Comparison of ENCODE assay signal across 20 cellular contexts in genomic region chr2:241199286-241199685, GRCh38. TPM values are rescaled to one million over a fixed set of nuclear protein-coding genes. Genes with fewer than 3 reads are reported as not detected.
A peak's percentile ranks its signal among the peaks of the same experiment; 100 is the strongest.
DNase-seq lines count a peak whose midpoint lies in the region; ATAC-seq, FAIRE-seq and TF ChIP-seq lines count a peak whose summit lies in the region.
"Had no signal": no experiment of that assay in that cellular context is flagged by ENCODE, and none has a peak within 500 bp of the region (broad histone marks: within the 10 kb centered on the region; RNA-seq: fewer than 3 reads in every experiment).

No MANE protein-coding gene starts in this region.

- peaks cover 21 to 73% of the 10 kb centered on the region in 2 experiments for H3K27me3 ChIP-seq in HepG2 (ENCODE audit: control insufficient read depth in 1 of 2, insufficient read depth in 2 of 2, low read length in 2 of 2)
- H3K27me3 ChIP-seq in right lobe of liver = no peaks in the 10 kb centered on the region
- H3K27me3 ChIP-seq in RWPE2 (ENCODE audit: insufficient read depth, poor library complexity, severe bottlenecking) = no peaks in the 10 kb centered on the region
- H3K27me3 ChIP-seq in prostate gland (replicated peaks; ENCODE audit: insufficient read depth) = no peaks in the 10 kb centered on the region
- H3K27me3 ChIP-seq: BLaER1 had no signal

- H3K9me3 ChIP-seq in HepG2 (ENCODE audit: low read length) = no peaks in the 10 kb centered on the region
- H3K9me3 ChIP-seq in right lobe of liver = no peaks in the 10 kb centered on the region
- H3K9me3 ChIP-seq in RWPE2 (ENCODE audit: severe bottlenecking) = no peaks in the 10 kb centered on the region
- no peaks in the 10 kb centered on the region for H3K9me3 ChIP-seq in prostate gland
- H3K9me3 ChIP-seq: BLaER1 had no signal

- TF ChIP-seq POLR2A in HepG2 (IDR thresholded peaks at IDR 0.05; ENCODE audit: insufficient read depth in 1 of 2, low read depth in 2 of 2, low read length in 2 of 2) (no peak), right lobe of liver (IDR thresholded peaks at IDR 0.05) (no peak), prostate gland (IDR thresholded peaks at IDR 0.05) (no peak), H54 (IDR thresholded peaks at IDR 0.05; ENCODE audit: low read depth, low read length) (no peak)

- FAIRE-seq in HepG2 (lab: Jason Lieb, UNC) (no peak), H54 (lab: Jason Lieb, UNC) (no peak)

- H3K9me3 Mint-ChIP-seq in naive thymus-derived CD8-positive, alpha-beta T cell = no peaks in the 10 kb centered on the region
- H3K9me3 Mint-ChIP-seq: CD4-positive, alpha-beta T cell; H9; HFFc6 had no signal

- 55% methylated on average over 11 of the region's 16 CpGs for WGBS in HepG2 (ENCODE audit: low lambda C conversion rate)
- WGBS in right lobe of liver (ENCODE audit: insufficient coverage, low coverage, low lambda C conversion rate, missing lambda C conversion rate) = 76% methylated on average over 3 of the region's 16 CpGs
- 83% methylated on average over 9 of the region's 16 CpGs for WGBS in prostate gland

- intact Hi-C loops in HepG2 (cut with micrococcal nuclease; ENCODE audit: unreplicated experiment) = no loop called here
- intact Hi-C loops in right lobe of liver (cut with DNase I) = no loop called here
- intact Hi-C loops in prostate gland (cut with DNase I) = no loop called here

- no peak overlapping the region for H3K27ac Mint-ChIP-seq in naive thymus-derived CD8-positive, alpha-beta T cell
- H3K27ac Mint-ChIP-seq: CD4-positive, alpha-beta T cell; H9; HFFc6 had no signal

- CTCF ChIA-PET in HepG2 (lab: Yijun Ruan, JAX; ENCODE audit: low intra/inter-chr PET ratio, low total read pairs) = no interaction called here

- H3K27ac ChIP-seq in HepG2 (ENCODE audit: extremely low read length, insufficient read depth, low read length) (no peak overlapping the region), right lobe of liver (no peak overlapping the region), RWPE2 (ENCODE audit: poor library complexity, severe bottlenecking) (no peak overlapping the region), prostate gland (peak overlapping the region in 1 of 2 donors; percentile 50)
- H3K27ac ChIP-seq: BLaER1, RWPE1 had no signal

- DNase-seq in HepG2 (ENCODE audit: low spot score) (no peak), right lobe of liver (no peak), RWPE2 (ENCODE audit: low spot score) (peak; percentile 57), iPS-NIHi11 (ENCODE audit: low spot score) (peak; percentile 31), NCI-H524 (lab: John Stamatoyannopoulos, UW) (no peak), prostate gland (ENCODE audit: low spot score) (no peak), H54 (ENCODE audit: insufficient read length, low spot score) (no peak)
- no peak for DNase-seq in naive thymus-derived CD8-positive, alpha-beta T cell
- DNase-seq: CD4-positive, alpha-beta T cell; DMS53; H9; HFFc6; KG1; MM.1S; NCI-H2029; NCI-H446 treated with DMSO at 0.1 percent for 48 hours; NCI-H526 treated with DMSO at 0.1 percent for 48 hours; SHP77 treated with DMSO at 0.1 percent for 48 hours had no signal

- no peak for TF ChIP-seq RAD21 in HepG2 (CRISPR knock-in tag; IDR thresholded peaks at IDR 0.05)

- POLR2A ChIA-PET in HepG2 (lab: Yijun Ruan, JAX) = no interaction called here
- POLR2A ChIA-PET in naive thymus-derived CD8-positive, alpha-beta T cell (lab: Charles Lee) = no interaction called here

- ATAC-seq in HepG2 (peak; percentile 4; the same call in 2 of the 3 replicates), right lobe of liver (no peak), RWPE2 (ENCODE audit: low read depth) (no peak)
- no peak for ATAC-seq in naive thymus-derived CD8-positive, alpha-beta T cell

- H3K4me3 ChIP-seq in HepG2 (replicated peaks in 1 of 3; ENCODE audit: insufficient read depth in 1 of 3, low read depth in 2 of 3, low read length in 3 of 3) (no peak overlapping the region), right lobe of liver (no peak overlapping the region), RWPE2 (ENCODE audit: severe bottlenecking) (no peak overlapping the region), prostate gland (no peak overlapping the region)
- H3K4me3 ChIP-seq: BLaER1 had no signal

- no peak overlapping the region for H3K4me3 Mint-ChIP-seq in naive thymus-derived CD8-positive, alpha-beta T cell
- H3K4me3 Mint-ChIP-seq: CD4-positive, alpha-beta T cell; H9; HFFc6 had no signal

- no peaks in the 10 kb centered on the region for H3K36me3 Mint-ChIP-seq in naive thymus-derived CD8-positive, alpha-beta T cell

- no peaks in the 10 kb centered on the region for H3K79me2 ChIP-seq in HepG2 (ENCODE audit: insufficient read depth, low read length)

- no peaks in the 10 kb centered on the region for H4K20me1 ChIP-seq in HepG2 (ENCODE audit: insufficient read depth, low read length)
- H4K20me1 ChIP-seq: BLaER1 had no signal

- H3K9ac ChIP-seq in HepG2 (ENCODE audit: insufficient read depth, low read depth, low read length) = no peak overlapping the region
- H3K9ac ChIP-seq: BLaER1 had no signal

- BruUV-seq in HepG2 (replicated peaks; lab: Mats Ljungman, UMichigan) = no TSS peak

- in situ Hi-C loops in HepG2 (cut with HindIII; ENCODE audit: extremely low pct_ligation_motif_present, low pct_unique_long_range_greater_than_20kb) = loop anchor here (5.0 kb wide), 1 partner anchor 357 kb away; no protein-coding TSS in a partner anchor

- TF ChIP-seq EP300 in HepG2 (IDR thresholded peaks at IDR 0.05; ENCODE audit: low read depth in 2 of 2, low read length in 2 of 2) (no peak), HepG2 (CRISPR knock-in tag; IDR thresholded peaks at IDR 0.05; ENCODE audit: borderline replicate concordance) (no peak)

- TF ChIP-seq CTCF in HepG2 (CRISPR knock-in tag; IDR thresholded peaks at IDR 0.05) (no peak), right lobe of liver (IDR thresholded peaks at IDR 0.05) (no peak), RWPE2 (IDR thresholded peaks at IDR 0.05; ENCODE audit: poor library complexity, severe bottlenecking) (no peak), prostate gland (IDR thresholded peaks at IDR 0.05) (no peak)

- no peak overlapping the region for H3K4me2 ChIP-seq in HepG2 (ENCODE audit: low read depth, low read length)
- H3K4me2 ChIP-seq: BLaER1 had no signal

- no peaks in the 10 kb centered on the region for H3K27me3 Mint-ChIP-seq in naive thymus-derived CD8-positive, alpha-beta T cell
- H3K27me3 Mint-ChIP-seq: CD4-positive, alpha-beta T cell had no signal

- H3K4me1 ChIP-seq in HepG2 (ENCODE audit: insufficient read depth, low read length) (peaks cover 27% of the 10 kb centered on the region), right lobe of liver (no peaks in the 10 kb centered on the region), RWPE2 (ENCODE audit: insufficient read depth, poor library complexity, severe bottlenecking) (no peaks in the 10 kb centered on the region), prostate gland (replicated peaks) (no peaks in the 10 kb centered on the region)

- H3K4me1 Mint-ChIP-seq in naive thymus-derived CD8-positive, alpha-beta T cell = no peaks in the 10 kb centered on the region

- no peak overlapping the region for H2AFZ ChIP-seq in HepG2 (ENCODE audit: low read length)

- H3K36me3 ChIP-seq in HepG2 (replicated peaks in 1 of 2; ENCODE audit: control insufficient read depth in 1 of 2, insufficient read depth in 2 of 2, low read length in 2 of 2) (no peaks in the 10 kb centered on the region), right lobe of liver (no peaks in the 10 kb centered on the region), RWPE2 (ENCODE audit: low read depth) (no peaks in the 10 kb centered on the region), prostate gland (no peaks in the 10 kb centered on the region)
- H3K36me3 ChIP-seq: BLaER1 had no signal

RNA-seq across cellular contexts. Expression of gene ANO7, which starts 10.8 kb away (rescaled TPM):
- 3.7 and 4.9 TPM in 2 replicates for total RNA-seq in HepG2 (2016; rRNA removed; fragmentation: Illumina TruSeq; extraction: Trizol)
- total RNA-seq in HepG2 (2016; cell fraction: cytosol; rRNA removed; fragmentation: Illumina TruSeq; extraction: Trizol; ENCODE audit: low read depth) = 1.7 and 1.9 TPM in 2 replicates
- 2.9 and 5.5 TPM in 2 replicates for total RNA-seq in HepG2 (2016; cell fraction: insoluble cytoplasmic fraction; rRNA removed; fragmentation: Illumina TruSeq; extraction: Trizol)
- total RNA-seq in HepG2 (2016; cell fraction: membrane; rRNA removed; fragmentation: Illumina TruSeq; extraction: Trizol) = 3.2 and 4.1 TPM in 2 replicates
- 4.7 and 5.1 TPM in 2 replicates for total RNA-seq in HepG2 (2016; cell fraction: nucleus; rRNA removed; fragmentation: Illumina TruSeq; extraction: Trizol)
- polyA plus RNA-seq in HepG2 (2011; rRNA removed) = 4.1 and 4.9 TPM in 2 replicates
- 2.9 and 3.9 TPM in 2 replicates for polyA plus RNA-seq in HepG2 (2011; cell fraction: cytosol; rRNA removed)
- 29.8 and 33.6 TPM in 2 replicates for polyA plus RNA-seq in HepG2 (2011; cell fraction: nucleus; rRNA removed)
- 8.8 and 10.8 TPM in 2 replicates for polyA plus RNA-seq in HepG2 (2012)
- 3.3 and 3.8 TPM in 2 replicates for polyA plus RNA-seq in HepG2 (2016; cell fraction: cytosol; fragmentation: Illumina TruSeq; extraction: Trizol; ENCODE audit: low read depth)
- polyA plus RNA-seq in HepG2 (2016; cell fraction: insoluble cytoplasmic fraction; fragmentation: Illumina TruSeq; extraction: Trizol; ENCODE audit: low read depth) = 7.5 and 11.5 TPM in 2 replicates
- 7.5 and 8.6 TPM in 2 replicates for polyA plus RNA-seq in HepG2 (2016; cell fraction: membrane; fragmentation: Illumina TruSeq; extraction: Trizol; ENCODE audit: low read depth)
- polyA plus RNA-seq in HepG2 (2016; cell fraction: nucleus; fragmentation: Illumina TruSeq; extraction: Trizol; ENCODE audit: insufficient read depth, low read depth) = 14.9 and 15.8 TPM in 2 replicates
- polyA minus RNA-seq in HepG2 (2011; rRNA and poly(A)+ RNA removed; ENCODE audit: low replicate concordance) = 1.1 and 16.7 TPM in 2 replicates
- polyA minus RNA-seq in HepG2 (2011; cell fraction: cytosol; rRNA and poly(A)+ RNA removed) = 5.1 and 8.4 TPM in 2 replicates
- 13.8 and 18.4 TPM in 2 replicates for polyA minus RNA-seq in HepG2 (2011; cell fraction: nucleus; rRNA and poly(A)+ RNA removed)
- 1 to 10 TPM in 3 of 6 experiments, under 1 TPM in 3; 0.61 to 2.4 (median 0.97) TPM for total RNA-seq in right lobe of liver
- under 1 TPM; 0.57 to 0.77 TPM for total RNA-seq in naive thymus-derived CD8-positive, alpha-beta T cell
- under 1 TPM in 1 of 3 donors, not detected in 2; 0.16 TPM for polyA plus RNA-seq in naive thymus-derived CD8-positive, alpha-beta T cell
- 100 to 1,000 TPM; 140 to 187 TPM for total RNA-seq in prostate gland

RNA-seq across cellular contexts. Expression of gene PPP1R7, which starts 49.0 kb away (rescaled TPM):
- total RNA-seq in HepG2 (2016; rRNA removed; fragmentation: Illumina TruSeq; extraction: Trizol) (67.9 and 77.2 TPM in 2 replicates), right lobe of liver (10 to 100 TPM; 27.8 to 35.7 (median 29.5) TPM), prostate gland (10 to 100 TPM; 50.0 to 91.3 TPM)
- 27.7 and 40.5 TPM in 2 replicates for total RNA-seq in HepG2 (2016; cell fraction: cytosol; rRNA removed; fragmentation: Illumina TruSeq; extraction: Trizol; ENCODE audit: low read depth)
- 78.8 and 81.3 TPM in 2 replicates for total RNA-seq in HepG2 (2016; cell fraction: insoluble cytoplasmic fraction; rRNA removed; fragmentation: Illumina TruSeq; extraction: Trizol)
- total RNA-seq in HepG2 (2016; cell fraction: membrane; rRNA removed; fragmentation: Illumina TruSeq; extraction: Trizol) = 33.9 and 34.7 TPM in 2 replicates
- 31.6 and 35.8 TPM in 2 replicates for total RNA-seq in HepG2 (2016; cell fraction: nucleus; rRNA removed; fragmentation: Illumina TruSeq; extraction: Trizol)
- polyA plus RNA-seq in HepG2 (2011; rRNA removed) = 27.4 and 33.3 TPM in 2 replicates
- polyA plus RNA-seq in HepG2 (2011; cell fraction: cytosol; rRNA removed) = 19.4 and 25.1 TPM in 2 replicates
- polyA plus RNA-seq in HepG2 (2011; cell fraction: nucleus; rRNA removed) = 14.7 and 16.8 TPM in 2 replicates
- polyA plus RNA-seq in HepG2 (2012) = 43.0 and 56.8 TPM in 2 replicates
- 29.9 and 37.7 TPM in 2 replicates for polyA plus RNA-seq in HepG2 (2016; cell fraction: cytosol; fragmentation: Illumina TruSeq; extraction: Trizol; ENCODE audit: low read depth)
- polyA plus RNA-seq in HepG2 (2016; cell fraction: insoluble cytoplasmic fraction; fragmentation: Illumina TruSeq; extraction: Trizol; ENCODE audit: low read depth) = 99.4 and 106 TPM in 2 replicates
- polyA plus RNA-seq in HepG2 (2016; cell fraction: membrane; fragmentation: Illumina TruSeq; extraction: Trizol; ENCODE audit: low read depth) = 34.4 and 34.7 TPM in 2 replicates
- 52.8 and 60.1 TPM in 2 replicates for polyA plus RNA-seq in HepG2 (2016; cell fraction: nucleus; fragmentation: Illumina TruSeq; extraction: Trizol; ENCODE audit: insufficient read depth, low read depth)
- 22.5 and 25.7 TPM in 2 replicates for polyA minus RNA-seq in HepG2 (2011; rRNA and poly(A)+ RNA removed; ENCODE audit: low replicate concordance)
- polyA minus RNA-seq in HepG2 (2011; cell fraction: cytosol; rRNA and poly(A)+ RNA removed) = 18.4 and 24.7 TPM in 2 replicates
- polyA minus RNA-seq in HepG2 (2011; cell fraction: nucleus; rRNA and poly(A)+ RNA removed) = 24.0 and 27.0 TPM in 2 replicates
- 10 to 100 TPM; 60.4 to 65.4 TPM for total RNA-seq in naive thymus-derived CD8-positive, alpha-beta T cell
- polyA plus RNA-seq in naive thymus-derived CD8-positive, alpha-beta T cell = 100 to 1,000 TPM; 109 to 115 (median 112) TPM

RNA-seq across cellular contexts. Expression of gene PASK, which starts 50.0 kb away (rescaled TPM):
- total RNA-seq in HepG2 (2016; rRNA removed; fragmentation: Illumina TruSeq; extraction: Trizol) (16.0 and 17.0 TPM in 2 replicates), right lobe of liver (1 to 10 TPM; 2.0 to 4.2 (median 3.4) TPM), prostate gland (100 to 1,000 TPM in 1 of 2 donors, 10 to 100 TPM in 1; 49.2 to 200 TPM)
- 18.0 and 28.0 TPM in 2 replicates for total RNA-seq in HepG2 (2016; cell fraction: cytosol; rRNA removed; fragmentation: Illumina TruSeq; extraction: Trizol; ENCODE audit: low read depth)
- total RNA-seq in HepG2 (2016; cell fraction: insoluble cytoplasmic fraction; rRNA removed; fragmentation: Illumina TruSeq; extraction: Trizol) = 14.4 and 17.9 TPM in 2 replicates
- total RNA-seq in HepG2 (2016; cell fraction: membrane; rRNA removed; fragmentation: Illumina TruSeq; extraction: Trizol) = 5.9 and 7.8 TPM in 2 replicates
- 22.6 and 27.5 TPM in 2 replicates for total RNA-seq in HepG2 (2016; cell fraction: nucleus; rRNA removed; fragmentation: Illumina TruSeq; extraction: Trizol)
- 6.9 and 7.1 TPM in 2 replicates for polyA plus RNA-seq in HepG2 (2011; rRNA removed)
- 2.1 and 4.1 TPM in 2 replicates for polyA plus RNA-seq in HepG2 (2011; cell fraction: cytosol; rRNA removed)
- 36.3 and 40.3 TPM in 2 replicates for polyA plus RNA-seq in HepG2 (2011; cell fraction: nucleus; rRNA removed)
- 6.8 and 9.6 TPM in 2 replicates for polyA plus RNA-seq in HepG2 (2012)
- polyA plus RNA-seq in HepG2 (2016; cell fraction: cytosol; fragmentation: Illumina TruSeq; extraction: Trizol; ENCODE audit: low read depth) = 0.79 and 1.0 TPM in 2 replicates
- 9.2 and 11.1 TPM in 2 replicates for polyA plus RNA-seq in HepG2 (2016; cell fraction: insoluble cytoplasmic fraction; fragmentation: Illumina TruSeq; extraction: Trizol; ENCODE audit: low read depth)
- polyA plus RNA-seq in HepG2 (2016; cell fraction: membrane; fragmentation: Illumina TruSeq; extraction: Trizol; ENCODE audit: low read depth) = 1.7 and 2.3 TPM in 2 replicates
- polyA plus RNA-seq in HepG2 (2016; cell fraction: nucleus; fragmentation: Illumina TruSeq; extraction: Trizol; ENCODE audit: insufficient read depth, low read depth) = 79.4 and 83.7 TPM in 2 replicates
- polyA minus RNA-seq in HepG2 (2011; rRNA and poly(A)+ RNA removed; ENCODE audit: low replicate concordance) = 28.2 and 32.5 TPM in 2 replicates
- 3.7 and 15.6 TPM in 2 replicates for polyA minus RNA-seq in HepG2 (2011; cell fraction: cytosol; rRNA and poly(A)+ RNA removed)
- 10.7 and 14.4 TPM in 2 replicates for polyA minus RNA-seq in HepG2 (2011; cell fraction: nucleus; rRNA and poly(A)+ RNA removed)
- 100 to 1,000 TPM; 550 to 574 TPM for total RNA-seq in naive thymus-derived CD8-positive, alpha-beta T cell
- polyA plus RNA-seq in naive thymus-derived CD8-positive, alpha-beta T cell = 10 to 100 TPM; 68.3 to 78.7 (median 69.9) TPM

Comparison
In these comparisons a context has a peak if more than half of its experiments do, and no peak if none do; other contexts are left out.
1. DNase-seq: peak in RWPE2 (single experiment) and iPS-NIHi11 (single experiment); none in HepG2 (single experiment), right lobe of liver (0 of 3), naive thymus-derived CD8-positive, alpha-beta T cell (0 of 10), NCI-H524 (0 of 2), prostate gland (single experiment) and H54 (single experiment).
2. RNA of gene ANO7, which starts 10.8 kb away (total RNA-seq): 140 to 187 TPM in prostate gland; 1.7 to 5.5 TPM in HepG2, 0.61 to 2.4 TPM in right lobe of liver and 0.57 to 0.77 TPM in naive thymus-derived CD8-positive, alpha-beta T cell; every median in the first group is over 10 times any median in the second.